20 cellular contexts compared by ENCODE assay signal in the genomic region with DNA sequence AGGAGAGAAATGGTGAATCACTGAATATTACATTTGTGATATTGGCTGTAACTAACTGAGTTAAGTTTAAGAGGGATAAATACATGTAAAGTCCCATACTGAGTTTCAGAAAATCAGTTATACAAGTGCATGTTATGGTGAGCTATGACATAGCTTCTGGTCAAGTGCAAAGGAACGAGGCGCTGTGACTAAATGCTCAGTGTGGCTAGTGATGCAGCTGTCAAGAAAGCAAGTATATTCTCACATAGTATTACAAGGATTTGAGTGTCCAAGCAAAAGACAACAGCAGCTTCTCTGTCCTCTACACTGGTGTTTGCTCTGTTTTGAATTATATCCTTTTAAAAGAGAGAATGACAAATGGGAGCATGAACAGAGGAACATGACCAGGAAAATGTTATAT. TPM values are rescaled to one million over a fixed set of nuclear protein-coding genes. Genes with fewer than 3 reads are reported as not detected.
DNase-seq lines count a peak whose midpoint lies in the region; ATAC-seq and TF ChIP-seq lines count a peak whose summit lies in the region.
"Had no signal": no experiment of that assay in that cellular context is flagged by ENCODE, and none has a peak within 500 bp of the region (broad histone marks: within the 10 kb centered on the region; RNA-seq: fewer than 3 reads in every experiment).

No MANE protein-coding gene starts in this region.

- H3K4me3 Mint-ChIP-seq in stimulated activated naive B cell treated with anti-CD40 and anti-IgM and Interleukin-4, amounts not matched to agents 10 μg/mL and 1 μg/mL and 100 μg/mL, for 72 hours = no peak overlapping the region
- H3K4me3 Mint-ChIP-seq: CD4-positive, alpha-beta memory T cell; H9 had no signal

- no peak overlapping the region for H3K4me3 ChIP-seq in Loucy (ENCODE audit: low read length, poor library complexity, severe bottlenecking)
- no peak overlapping the region for H3K4me3 ChIP-seq in tibial artery
- H3K4me3 ChIP-seq: GM23248 had no signal

- H3K27ac Mint-ChIP-seq in stimulated activated naive B cell treated with anti-CD40 and anti-IgM and Interleukin-4, amounts not matched to agents 10 μg/mL and 1 μg/mL and 100 μg/mL, for 72 hours = peak overlapping the region; percentile 17
- H3K27ac Mint-ChIP-seq: H9 had no signal

- TF ChIP-seq CTCF in Loucy (conservative IDR thresholded peaks at IDR 0.05; ENCODE audit: low read length) (no peak), tibial artery (IDR thresholded peaks at IDR 0.05) (no peak)

- H3K36me3 ChIP-seq in Loucy (ENCODE audit: insufficient read depth, low read length) = peaks cover 53% of the 10 kb centered on the region
- H3K36me3 ChIP-seq in tibial artery = peaks cover 15 to 42% (median 22%) of the 10 kb centered on the region in 3 donors

- H3K9me3 Mint-ChIP-seq in stimulated activated naive B cell treated with anti-CD40 and anti-IgM and Interleukin-4, amounts not matched to agents 10 μg/mL and 1 μg/mL and 100 μg/mL, for 72 hours = no peaks in the 10 kb centered on the region
- H3K9me3 Mint-ChIP-seq: CD4-positive, alpha-beta memory T cell; H9 had no signal

- no peak overlapping the region for H2AFZ ChIP-seq in Loucy (ENCODE audit: low read length)
- H2AFZ ChIP-seq: GM23248 had no signal

- H3K9me3 ChIP-seq in Loucy (ENCODE audit: insufficient read depth, low read depth, low read length) (no peaks in the 10 kb centered on the region), tibial artery (no peaks in the 10 kb centered on the region)

- H3K4me1 ChIP-seq in Loucy (ENCODE audit: insufficient read depth, low read length, poor library complexity, severe bottlenecking) = peaks cover 26% of the 10 kb centered on the region
- H3K4me1 ChIP-seq in tibial artery = no peaks in the 10 kb centered on the region

- intact Hi-C loops in tibial artery (cut with DNase I; ENCODE audit: low total_unique reads) = no loop called here

- no peaks in the 10 kb centered on the region for H3K27me3 Mint-ChIP-seq in stimulated activated naive B cell treated with anti-CD40 and anti-IgM and Interleukin-4, amounts not matched to agents 10 μg/mL and 1 μg/mL and 100 μg/mL, for 72 hours
- H3K27me3 Mint-ChIP-seq: CD4-positive, alpha-beta memory T cell had no signal

- no peak for ATAC-seq in stimulated activated naive B cell treated with anti-CD40 and anti-IgM and Interleukin-4, amounts not matched to agents 10 μg/mL and 1 μg/mL and 100 μg/mL, for 72 hours (replicated peaks)
- ATAC-seq: HCT116 had no signal

- peak overlapping the region; percentile 27 for H3K9ac ChIP-seq in Loucy (ENCODE audit: low read depth, low read length, poor library complexity, severe bottlenecking)
- H3K9ac ChIP-seq: GM23248 had no signal

- no peaks in the 10 kb centered on the region for H3K27me3 ChIP-seq in Loucy (ENCODE audit: insufficient read depth, low read length, poor library complexity, severe bottlenecking)
- H3K27me3 ChIP-seq in tibial artery = no peaks in the 10 kb centered on the region

- no peaks in the 10 kb centered on the region for H3K79me2 ChIP-seq in Loucy (ENCODE audit: insufficient read depth, low read length)

- H3K4me2 ChIP-seq in Loucy (ENCODE audit: low read depth, low read length, poor library complexity, severe bottlenecking) = peak overlapping the region; percentile 10

- H3K36me3 Mint-ChIP-seq in stimulated activated naive B cell treated with anti-CD40 and anti-IgM and Interleukin-4, amounts not matched to agents 10 μg/mL and 1 μg/mL and 100 μg/mL, for 72 hours = peaks cover 42 to 64% of the 10 kb centered on the region in 2 donors

- no peaks in the 10 kb centered on the region for H3F3A ChIP-seq in Loucy (ENCODE audit: low read depth)

- H3K27ac ChIP-seq in tibial artery = no peak overlapping the region
- H3K27ac ChIP-seq: GM23248 had no signal

- no peaks in the 10 kb centered on the region for H3K9me2 ChIP-seq in Loucy (replicated peaks; ENCODE audit: low read depth, low read length)

- H4K20me1 ChIP-seq in Loucy (ENCODE audit: insufficient read depth, low read length, poor library complexity, severe bottlenecking) = no peaks in the 10 kb centered on the region

- DNase-seq in stimulated activated naive CD4-positive, alpha-beta T cell treated with Interleukin-2 at 50 U/mL for 16 hours (lab: John Stamatoyannopoulos, UW) = peak; percentile 1
- DNase-seq in stimulated activated naive CD4-positive, alpha-beta T cell (lab: John Stamatoyannopoulos, UW) = no peak
- no peak for DNase-seq in stimulated activated naive B cell treated with anti-CD40 and anti-IgM and Interleukin-4, amounts not matched to agents 10 μg/mL and 1 μg/mL and 100 μg/mL, for 72 hours
- DNase-seq in cerebellum (ENCODE audit: low spot score) (no peak), tibial artery (no peak)
- DNase-seq: C1 segment of cervical spinal cord; Calu3; CD4-positive, alpha-beta memory T cell; COR-L47; DMS79 treated with DMSO at 0.1 percent for 48 hours; GF-D8; GM23248; H9 had no signal

- H3K4me1 Mint-ChIP-seq in stimulated activated naive B cell treated with anti-CD40 and anti-IgM and Interleukin-4, amounts not matched to agents 10 μg/mL and 1 μg/mL and 100 μg/mL, for 72 hours = peaks cover 0 to 5% of the 10 kb centered on the region in 2 donors
- H3K4me1 Mint-ChIP-seq: H9 had no signal

RNA-seq across cellular contexts. Expression of a gene that starts 40.1 kb away (rescaled TPM):
- total RNA-seq in cerebellum = 0.27 TPM
- total RNA-seq: A172; A673; Calu3; CD4-positive, alpha-beta memory T cell; Daoy; G401; GM23248; H1; H9 had no signal

RNA-seq across cellular contexts. Expression of a gene that starts 44.7 kb away (rescaled TPM):
- 22.5 TPM for total RNA-seq in cerebellum
